In the genomic region with DNA sequence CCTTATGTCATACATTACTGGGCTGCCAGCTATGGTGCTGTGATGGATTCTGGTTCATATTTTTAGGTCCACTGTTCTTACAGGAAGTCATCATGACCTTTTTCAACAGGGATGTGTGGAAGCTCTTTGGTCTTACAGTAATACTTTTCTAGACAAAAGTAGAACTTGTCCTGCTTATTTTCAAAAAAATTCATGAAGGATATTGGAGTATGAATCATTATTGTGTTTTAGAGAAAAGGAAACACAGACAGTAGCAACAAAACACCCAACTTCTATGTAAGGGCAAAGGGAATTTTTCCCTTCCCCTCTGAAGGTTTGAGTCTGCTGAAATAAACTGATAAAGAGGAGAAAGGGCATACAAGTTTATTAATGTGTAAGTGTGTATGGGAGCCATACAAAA, we compare ENCODE assay signal across 17 cellular contexts. TPM values are rescaled to one million over a fixed set of nuclear protein-coding genes. Genes with fewer than 3 reads are reported as not detected.
DNase-seq lines count a peak whose midpoint lies in the region; ATAC-seq and TF ChIP-seq lines count a peak whose summit lies in the region.
"Had no signal": no experiment of that assay in that cellular context is flagged by ENCODE, and none has a peak within 500 bp of the region (broad histone marks: within the 10 kb centered on the region; RNA-seq: fewer than 3 reads in every experiment).

No MANE protein-coding gene starts in this region.

- H3K27me3 ChIP-seq in mesenchymal stem cell (ENCODE audit: control insufficient read depth in 1 of 2, insufficient read depth in 1 of 2, low read length in 2 of 2): no peaks in the 10 kb centered on the region
- H3K27me3 ChIP-seq in gastroesophageal sphincter: no peaks in the 10 kb centered on the region
- H3K27me3 ChIP-seq: MG63 had no signal

- peaks cover 30 to 35% of the 10 kb centered on the region in 2 donors for H3K4me1 Mint-ChIP-seq in natural killer cell treated with Interleukin-12 subunit alpha and Interleukin-12 subunit beta and Interleukin-15 and Interleukin-18, amount 100 ng/mL, for 72 hours (ENCODE audit: low read depth in 2 of 2)
- H3K4me1 Mint-ChIP-seq in natural killer cell: peaks cover 31 to 37% of the 10 kb centered on the region in 2 donors
- H3K4me1 Mint-ChIP-seq in activated naive CD8-positive, alpha-beta T cell treated with anti-CD3 and anti-CD28 coated beads, Interleukin-2, amount 10 ng/mL, durations not matched to agents 7 days and 5 days: peaks cover 33% of the 10 kb centered on the region

- H3K36me3 Mint-ChIP-seq in natural killer cell treated with Interleukin-12 subunit alpha and Interleukin-12 subunit beta and Interleukin-15 and Interleukin-18, amount 100 ng/mL, for 72 hours: no peaks in the 10 kb centered on the region
- no peaks in the 10 kb centered on the region for H3K36me3 Mint-ChIP-seq in natural killer cell
- peaks cover 7% of the 10 kb centered on the region for H3K36me3 Mint-ChIP-seq in activated naive CD8-positive, alpha-beta T cell treated with anti-CD3 and anti-CD28 coated beads, Interleukin-2, amount 10 ng/mL, durations not matched to agents 7 days and 5 days

- no peak overlapping the region for H3K18ac ChIP-seq in mesenchymal stem cell (ENCODE audit: low read depth in 1 of 2, low read length in 2 of 2)

- no peaks in the 10 kb centered on the region for H3K79me1 ChIP-seq in mesenchymal stem cell (replicated peaks; ENCODE audit: low read length, poor library complexity, severe bottlenecking)

- H3K23ac ChIP-seq in mesenchymal stem cell (ENCODE audit: low read length in 2 of 2): no peak overlapping the region

- TF ChIP-seq POLR2A in gastroesophageal sphincter (IDR thresholded peaks at IDR 0.05): no peak

- no peaks in the 10 kb centered on the region for H3K9me3 Mint-ChIP-seq in natural killer cell treated with Interleukin-12 subunit alpha and Interleukin-12 subunit beta and Interleukin-15 and Interleukin-18, amount 100 ng/mL, for 72 hours
- no peaks in the 10 kb centered on the region for H3K9me3 Mint-ChIP-seq in natural killer cell
- H3K9me3 Mint-ChIP-seq in activated naive CD8-positive, alpha-beta T cell treated with anti-CD3 and anti-CD28 coated beads, Interleukin-2, amount 10 ng/mL, durations not matched to agents 7 days and 5 days: no peaks in the 10 kb centered on the region

- H3K14ac ChIP-seq in mesenchymal stem cell (ENCODE audit: low read length in 2 of 2): no peak overlapping the region

- no peak for DNase-seq in natural killer cell treated with Interleukin-12 subunit alpha and Interleukin-12 subunit beta and Interleukin-15 and Interleukin-18, amount 100 ng/mL, for 72 hours (ENCODE audit: low spot score)
- DNase-seq in natural killer cell (no peak), mesenchymal stem cell (no peak), NCI-H82 treated with DMSO at 0.1 percent for 48 hours (lab: John Stamatoyannopoulos, UW; ENCODE audit: unreplicated experiment) (no peak), NCI-H2227 treated with DMSO at 0.1 percent for 48 hours (lab: John Stamatoyannopoulos, UW) (no peak)
- DNase-seq in activated naive CD8-positive, alpha-beta T cell treated with anti-CD3 and anti-CD28 coated beads, Interleukin-2, amount 10 ng/mL, durations not matched to agents 7 days and 5 days: no peak
- DNase-seq: AML-193, MG63, NCI-H2029, NCI-H82, occipital lobe had no signal

- POLR2A ChIA-PET in activated naive CD8-positive, alpha-beta T cell treated with anti-CD3 and anti-CD28 coated beads, Interleukin-2, amount 10 ng/mL, durations not matched to agents 7 days and 5 days (lab: Charles Lee): no interaction called here

- H3K36me3 ChIP-seq in mesenchymal stem cell (ENCODE audit: control insufficient read depth in 1 of 2, insufficient read depth in 2 of 2, low read depth in 1 of 2, low read length in 2 of 2): no peaks in the 10 kb centered on the region
- no peaks in the 10 kb centered on the region for H3K36me3 ChIP-seq in gastroesophageal sphincter
- H3K36me3 ChIP-seq: MG63, thoracic aorta had no signal

- H3K9ac ChIP-seq in mesenchymal stem cell (ENCODE audit: low read length): peak overlapping the region; percentile 39

- H3K9me3 ChIP-seq in mesenchymal stem cell (ENCODE audit: control insufficient read depth, low read length) (no peaks in the 10 kb centered on the region), gastroesophageal sphincter (no peaks in the 10 kb centered on the region)
- H3K9me3 ChIP-seq: MG63, thoracic aorta had no signal

- no peak overlapping the region for H4K91ac ChIP-seq in mesenchymal stem cell (ENCODE audit: low read length)

- H3K27ac ChIP-seq in mesenchymal stem cell (ENCODE audit: low read length, poor library complexity, severe bottlenecking): no peak overlapping the region
- H3K27ac ChIP-seq in gastroesophageal sphincter: peak overlapping the region in 1 of 4 donors; percentile 45

- peak overlapping the region; percentile 29 for H3K4me3 Mint-ChIP-seq in natural killer cell treated with Interleukin-12 subunit alpha and Interleukin-12 subunit beta and Interleukin-15 and Interleukin-18, amount 100 ng/mL, for 72 hours
- no peak overlapping the region for H3K4me3 Mint-ChIP-seq in natural killer cell
- no peak overlapping the region for H3K4me3 Mint-ChIP-seq in activated naive CD8-positive, alpha-beta T cell treated with anti-CD3 and anti-CD28 coated beads, Interleukin-2, amount 10 ng/mL, durations not matched to agents 7 days and 5 days

- TF ChIP-seq CTCF in natural killer cell (IDR thresholded peaks at IDR 0.05): no peak
- TF ChIP-seq CTCF in gastroesophageal sphincter (IDR thresholded peaks at IDR 0.05): no peak

- H4K8ac ChIP-seq in mesenchymal stem cell (ENCODE audit: low read length): no peak overlapping the region

- no peak overlapping the region for H2BK120ac ChIP-seq in mesenchymal stem cell (ENCODE audit: low read depth, low read length)

- peaks cover 0 to 31% of the 10 kb centered on the region in 2 donors for H3K27me3 Mint-ChIP-seq in natural killer cell treated with Interleukin-12 subunit alpha and Interleukin-12 subunit beta and Interleukin-15 and Interleukin-18, amount 100 ng/mL, for 72 hours
- H3K27me3 Mint-ChIP-seq in natural killer cell (ENCODE audit: low read depth in 2 of 2): peaks cover 0 to 32% of the 10 kb centered on the region in 2 donors
- H3K27me3 Mint-ChIP-seq in activated naive CD8-positive, alpha-beta T cell treated with anti-CD3 and anti-CD28 coated beads, Interleukin-2, amount 10 ng/mL, durations not matched to agents 7 days and 5 days: no peaks in the 10 kb centered on the region

- no peaks in the 10 kb centered on the region for H3K4me1 ChIP-seq in mesenchymal stem cell (ENCODE audit: control insufficient read depth, insufficient read depth, low read depth, low read length)
- H3K4me1 ChIP-seq in gastroesophageal sphincter: peaks cover 0 to 51% (median 8%) of the 10 kb centered on the region in 3 donors

- no peak overlapping the region for H2AFZ ChIP-seq in mesenchymal stem cell (ENCODE audit: low read depth, low read length)

- no peak overlapping the region for H2AK5ac ChIP-seq in mesenchymal stem cell (ENCODE audit: low read length, severe bottlenecking)

- intact Hi-C loops in natural killer cell (cut with micrococcal nuclease): no loop called here

- H3K4me3 ChIP-seq in mesenchymal stem cell (ENCODE audit: insufficient read depth in 1 of 2, low read depth in 1 of 2, low read length in 2 of 2) (no peak overlapping the region), gastroesophageal sphincter (no peak overlapping the region)
- H3K4me3 ChIP-seq: MG63, thoracic aorta had no signal

- H2BK12ac ChIP-seq in mesenchymal stem cell (ENCODE audit: low read length in 2 of 2): no peak overlapping the region

- no peak for TF ChIP-seq EP300 in gastroesophageal sphincter (IDR thresholded peaks at IDR 0.05)

- no peak for ATAC-seq in natural killer cell treated with Interleukin-12 subunit alpha and Interleukin-12 subunit beta and Interleukin-15 and Interleukin-18, amount 100 ng/mL, for 72 hours
- ATAC-seq in natural killer cell (no peak), gastroesophageal sphincter (no peak), HG02885 (IDR thresholded peaks at IDR 0.05; ENCODE audit: poor library complexity, unreplicated experiment) (no peak)
- ATAC-seq in activated naive CD8-positive, alpha-beta T cell treated with anti-CD3 and anti-CD28 coated beads, Interleukin-2, amount 10 ng/mL, durations not matched to agents 7 days and 5 days (ENCODE audit: low read depth): no peak
- ATAC-seq: esophagus mucosa had no signal

- no peak overlapping the region for H3K4ac ChIP-seq in mesenchymal stem cell (ENCODE audit: low read depth in 1 of 2, low read length in 2 of 2)

- no peak overlapping the region for H2BK15ac ChIP-seq in mesenchymal stem cell (ENCODE audit: low read depth, poor library complexity, severe bottlenecking)

- no peak overlapping the region for H2BK5ac ChIP-seq in mesenchymal stem cell (ENCODE audit: low read depth, low read length, poor library complexity, severe bottlenecking)

- peak overlapping the region; percentile 22 to 74 for H3K27ac Mint-ChIP-seq in natural killer cell treated with Interleukin-12 subunit alpha and Interleukin-12 subunit beta and Interleukin-15 and Interleukin-18, amount 100 ng/mL, for 72 hours
- peak overlapping the region in 1 of 2 donors; percentile 50 for H3K27ac Mint-ChIP-seq in natural killer cell
- peak overlapping the region; percentile 4 for H3K27ac Mint-ChIP-seq in activated naive CD8-positive, alpha-beta T cell treated with anti-CD3 and anti-CD28 coated beads, Interleukin-2, amount 10 ng/mL, durations not matched to agents 7 days and 5 days

- H3K4me2 ChIP-seq in mesenchymal stem cell (ENCODE audit: low read length, poor library complexity, severe bottlenecking): no peak overlapping the region

RNA-seq across cellular contexts. Expression of a gene that starts 54.7 kb away (rescaled TPM):
- total RNA-seq in natural killer cell treated with Interleukin-12 subunit alpha and Interleukin-12 subunit beta and Interleukin-15 and Interleukin-18, amount 100 ng/mL, for 72 hours: not detected
- total RNA-seq in natural killer cell: not detected
- total RNA-seq in activated naive CD8-positive, alpha-beta T cell treated with anti-CD3 and anti-CD28 coated beads, Interleukin-2, amount 10 ng/mL, durations not matched to agents 7 days and 5 days: not detected
- 0.07 TPM for polyA plus RNA-seq in mesenchymal stem cell (2013, experiment 1 of 2)
- 0.04 TPM for polyA plus RNA-seq in mesenchymal stem cell (2013, experiment 2 of 2)
- total RNA-seq in gastroesophageal sphincter: not detected
- total RNA-seq: esophagus mucosa, HT1080, liver, thoracic aorta had no signal
- polyA plus RNA-seq: liver had no signal
